ENCODE assay signal across 16 cellular contexts in the genomic region with DNA sequence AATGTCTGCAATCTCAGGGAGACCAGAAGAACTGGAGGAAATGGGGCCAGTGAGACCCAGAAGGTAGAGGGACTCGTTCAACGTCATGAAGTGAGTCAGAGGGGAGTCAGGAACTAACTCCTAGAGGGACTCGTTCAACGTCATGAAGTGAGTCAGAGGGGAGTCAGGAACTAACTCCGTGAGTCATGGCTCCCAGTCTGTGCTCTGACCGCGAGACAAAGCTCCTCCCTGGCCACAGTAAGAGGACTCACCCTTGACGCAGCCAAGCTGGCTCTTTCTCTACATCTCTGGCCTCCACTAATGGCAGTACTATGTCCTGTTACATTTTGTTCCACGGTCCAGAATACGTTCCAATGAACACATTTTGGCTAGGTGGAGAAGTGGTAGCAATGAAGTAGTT.
DNase-seq lines count a peak whose midpoint lies in the region; ATAC-seq, FAIRE-seq and TF ChIP-seq lines count a peak whose summit lies in the region.
"Had no signal": no experiment of that assay in that cellular context is flagged by ENCODE, and none has a peak within 500 bp of the region (broad histone marks: within the 10 kb centered on the region; RNA-seq: fewer than 3 reads in every experiment).

No MANE protein-coding gene starts in this region.

- H3K4me3 ChIP-seq in SJSA1, result no peak overlapping the region
- H3K4me3 ChIP-seq in fibroblast of pulmonary artery (replicated peaks; ENCODE audit: low read depth, low read length), result no peak overlapping the region
- H3K4me3 ChIP-seq in pancreas, result no peak overlapping the region
- H3K4me3 ChIP-seq in thyroid gland (replicated peaks in 1 of 3), result no peak overlapping the region
- H3K4me3 ChIP-seq: BLaER1 had no signal

- DNase-seq in stimulated activated CD4-positive, alpha-beta T cell treated with anti-CD3 and anti-CD28 coated beads, Interleukin-1b, Interleukin-23, amount 100 ng/mL, for 48 hours, result peak; percentile 1
- DNase-seq in stimulated activated CD4-positive, alpha-beta T cell treated with anti-CD3 and anti-CD28 coated beads, Interleukin-4, amount 100 ng/mL, for 24 hours, result no peak
- DNase-seq in SJSA1 (ENCODE audit: low read depth in 1 of 2, low spot score in 2 of 2), result peak; percentile 64 to 86
- DNase-seq in fibroblast of pulmonary artery (ENCODE audit: low read depth), result peak; percentile 98
- no peak for DNase-seq in amygdala (lab: John Stamatoyannopoulos, UW)
- DNase-seq in ecto neural progenitor cell (ENCODE audit: low spot score), result no peak
- DNase-seq in pancreas, result no peak
- DNase-seq in thyroid gland, result no peak
- DNase-seq: activated T-cell treated with anti-CD3 and anti-CD28 coated beads, Interleukin-2, amount 50 U/mL, for 48 hours; dermis blood vessel endothelial cell; NCI-H2081; retina; stimulated activated naive B cell treated with anti-CD40 and anti-IgM and Interleukin-4, amounts not matched to agents 10 μg/mL and 1 μg/mL and 100 μg/mL, for 72 hours; T-cell had no signal

- TF ChIP-seq CTCF in fibroblast of pulmonary artery (IDR thresholded peaks at IDR 0.05; ENCODE audit: low read length, missing control alignments) (no peak), pancreas (IDR thresholded peaks at IDR 0.05) (no peak), thyroid gland (IDR thresholded peaks at IDR 0.05) (no peak)

- peak overlapping the region; percentile 49 for H3K27ac ChIP-seq in SJSA1
- no peak overlapping the region for H3K27ac ChIP-seq in pancreas
- H3K27ac ChIP-seq in thyroid gland, result no peak overlapping the region
- H3K27ac ChIP-seq: BLaER1 had no signal

- ATAC-seq in pancreas, result no peak
- ATAC-seq: stimulated activated naive B cell treated with anti-CD40 and anti-IgM and Interleukin-4, amounts not matched to agents 10 μg/mL and 1 μg/mL and 100 μg/mL, for 72 hours; T-cell had no signal

- H3K27me3 ChIP-seq in SJSA1 (replicated peaks) (no peaks in the 10 kb centered on the region), pancreas (no peaks in the 10 kb centered on the region), thyroid gland (no peaks in the 10 kb centered on the region)
- H3K27me3 ChIP-seq: BLaER1 had no signal

- H3K36me3 ChIP-seq in SJSA1, result no peaks in the 10 kb centered on the region
- no peaks in the 10 kb centered on the region for H3K36me3 ChIP-seq in pancreas
- H3K36me3 ChIP-seq in thyroid gland, result no peaks in the 10 kb centered on the region
- H3K36me3 ChIP-seq: BLaER1 had no signal

- no peak for TF ChIP-seq POLR2A in thyroid gland (IDR thresholded peaks at IDR 0.05)

- no peak for FAIRE-seq in pancreas (lab: Jason Lieb, UNC)
- FAIRE-seq: GM12892 had no signal

- intact Hi-C loops in pancreas (cut with DNase I) (no loop called here), thyroid gland (cut with DNase I) (no loop called here)

- no peaks in the 10 kb centered on the region for H3K9me3 ChIP-seq in SJSA1 (replicated peaks)
- no peaks in the 10 kb centered on the region for H3K9me3 ChIP-seq in pancreas
- H3K9me3 ChIP-seq in thyroid gland, result no peaks in the 10 kb centered on the region
- H3K9me3 ChIP-seq: BLaER1 had no signal

- 83 to 93% methylated on average over 10 of the region's 10 CpGs for WGBS in pancreas, 2 donors
- WGBS in thyroid gland, 2 donors, result 86 to 89% methylated on average over 10 of the region's 10 CpGs

- H3K4me1 ChIP-seq in SJSA1 (replicated peaks) (peaks cover 4% of the 10 kb centered on the region), pancreas (no peaks in the 10 kb centered on the region), thyroid gland (no peaks in the 10 kb centered on the region)
- H3K4me1 ChIP-seq: BLaER1 had no signal

Comparison
In these comparisons a context has a peak if more than half of its experiments do, and no peak if none do; other contexts are left out.
1. DNase-seq: peak in stimulated activated CD4-positive, alpha-beta T cell treated with anti-CD3 and anti-CD28 coated beads, Interleukin-1b, Interleukin-23, amount 100 ng/mL, for 48 hours (single experiment), SJSA1 (2 of 2) and fibroblast of pulmonary artery (single experiment); none in stimulated activated CD4-positive, alpha-beta T cell treated with anti-CD3 and anti-CD28 coated beads, Interleukin-4, amount 100 ng/mL, for 24 hours (single experiment), amygdala (0 of 56), ecto neural progenitor cell (single experiment), pancreas (0 of 6) and thyroid gland (0 of 2).